Comparison of ENCODE assay signal across 9 cellular contexts in genomic region chr7:143382791-143383641, GRCh38. TPM values are rescaled to one million over a fixed set of nuclear protein-coding genes. Genes with fewer than 3 reads are reported as not detected.
A peak's percentile ranks its signal among the peaks of the same experiment; 100 is the strongest.
DNase-seq lines count a peak whose midpoint lies in the region; ATAC-seq, FAIRE-seq and TF ChIP-seq lines count a peak whose summit lies in the region.
"Had no signal": no experiment of that assay in that cellular context is flagged by ENCODE, and none has a peak within 500 bp of the region (broad histone marks: within the 10 kb centered on the region; RNA-seq: fewer than 3 reads in every experiment).

No MANE protein-coding gene starts in this region.

- H3K27ac Mint-ChIP-seq in activated naive CD8-positive, alpha-beta T cell = peak overlapping the region; percentile 66

- no peak overlapping the region for H3K4me3 Mint-ChIP-seq in activated naive CD8-positive, alpha-beta T cell

- ATAC-seq in right cardiac atrium (no peak), GM21367 (IDR thresholded peaks at IDR 0.05; ENCODE audit: unreplicated experiment) (no peak)

- no peaks in the 10 kb centered on the region for H3K27me3 Mint-ChIP-seq in activated naive CD8-positive, alpha-beta T cell

- H3K9me3 ChIP-seq in right cardiac atrium (ENCODE audit: control insufficient read depth, low read length) = no peaks in the 10 kb centered on the region

- H3K4me1 Mint-ChIP-seq in activated naive CD8-positive, alpha-beta T cell (ENCODE audit: low read depth) = peaks cover 33% of the 10 kb centered on the region

- H3K27me3 ChIP-seq in right cardiac atrium (ENCODE audit: control insufficient read depth, insufficient read depth) = no peaks in the 10 kb centered on the region

- intact Hi-C loops in right cardiac atrium (cut with DNase I) = loop anchor here in 1 of 4 donors (10.0 kb wide), 1 partner anchor 118 kb away; the partner anchor contains the start of gene GSTK1

- H3K4me3 ChIP-seq in GM12864 (ENCODE audit: low read depth, low read length) = peak overlapping the region; percentile 97
- H3K4me3 ChIP-seq in right cardiac atrium (ENCODE audit: low read length) = peak overlapping the region; percentile 60
- H3K4me3 ChIP-seq in skeletal muscle cell (ENCODE audit: low read depth, low read length) = peak overlapping the region; percentile 93

- TF ChIP-seq CTCF in GM12864 (IDR thresholded peaks at IDR 0.05; ENCODE audit: low read depth, low read length, missing control alignments) (no peak), D721Med (IDR thresholded peaks at IDR 0.05; ENCODE audit: insufficient read depth, missing control alignments) (no peak)

- no peaks in the 10 kb centered on the region for H3K36me3 Mint-ChIP-seq in activated naive CD8-positive, alpha-beta T cell

- 71% methylated on average over 15 of the region's 15 CpGs for WGBS in right cardiac atrium

- peak overlapping the region; percentile 29 for H3K27ac ChIP-seq in right cardiac atrium (ENCODE audit: low read length)

- no peaks in the 10 kb centered on the region for H3K9me3 Mint-ChIP-seq in activated naive CD8-positive, alpha-beta T cell (ENCODE audit: low read depth)

- no peak for FAIRE-seq in D721Med (lab: Jason Lieb, UNC)

- H3K4me1 ChIP-seq in right cardiac atrium (ENCODE audit: control insufficient read depth, insufficient read depth, low read length) = peaks cover 25% of the 10 kb centered on the region

- DNase-seq in GM12864 (ENCODE audit: low read depth) (no peak), right cardiac atrium (peak in 2 of 3 donors; percentile 63 to 71), skeletal muscle cell (ENCODE audit: low read depth) (no peak), ureter (ENCODE audit: low spot score) (no peak), D721Med (ENCODE audit: insufficient read length, low spot score) (no peak), DMS153 treated with DMSO at 0.1 percent for 48 hours (lab: John Stamatoyannopoulos, UW; ENCODE audit: unreplicated experiment) (no peak)
- DNase-seq: activated CD4-positive, alpha-beta T cell treated with anti-CD3 and anti-CD28 coated beads for 1 hour had no signal

RNA-seq across cellular contexts. Expression of gene ZYX, which starts 1.9 kb away (rescaled TPM):
- 100 to 1,000 TPM in 1 of 4 donors, 10 to 100 TPM in 3; 80.1 to 127 (median 92.6) TPM for total RNA-seq in right cardiac atrium
- polyA plus RNA-seq in right cardiac atrium = 74.7 TPM
- 169 TPM for total RNA-seq in ureter

RNA-seq across cellular contexts. Expression of gene FAM131B, which starts 20.5 kb away (rescaled TPM):
- under 1 TPM; 0.21 to 0.51 (median 0.39) TPM for total RNA-seq in right cardiac atrium
- 0.27 TPM for polyA plus RNA-seq in right cardiac atrium
- total RNA-seq in ureter = 0.57 TPM

RNA-seq across cellular contexts. Expression of gene EPHA1, which starts 25.6 kb away (rescaled TPM):
- total RNA-seq in right cardiac atrium (under 1 TPM in 2 of 4 donors, not detected in 2; 0.46 to 0.56 TPM), ureter (24.9 TPM)
- 0.02 TPM for polyA plus RNA-seq in right cardiac atrium

Comparison
In these comparisons a context has a peak if more than half of its experiments do, and no peak if none do; other contexts are left out.
1. DNase-seq: peak in right cardiac atrium (2 of 3); none in GM12864 (single experiment), skeletal muscle cell (single experiment), ureter (single experiment), D721Med (single experiment) and DMS153 treated with DMSO at 0.1 percent for 48 hours (single experiment).
2. RNA of gene EPHA1, which starts 25.6 kb away (total RNA-seq): 24.9 TPM in ureter (single experiment); 0.46 to 0.56 TPM in right cardiac atrium; every median in the first group is over 10 times any median in the second.
3. Peak in every context shown above with its lines, with median percentiles within 50 percentile points of each other: H3K4me3 ChIP-seq.